ENCODE assay signal across 17 cellular contexts in genomic region chr3:61872077-61872706, GRCh38.
DNase-seq lines count a peak whose midpoint lies in the region; ATAC-seq and TF ChIP-seq lines count a peak whose summit lies in the region.
"Had no signal": no experiment of that assay in that cellular context is flagged by ENCODE, and none has a peak within 500 bp of the region (broad histone marks: within the 10 kb centered on the region; RNA-seq: fewer than 3 reads in every experiment).

No MANE protein-coding gene starts in this region.

- H3K36me3 ChIP-seq in left ventricle myocardium inferior (no peaks in the 10 kb centered on the region), upper lobe of right lung (no peaks in the 10 kb centered on the region)

- H3K27ac ChIP-seq in left ventricle myocardium inferior (replicated peaks) (peak overlapping the region; percentile 31), upper lobe of right lung (no peak overlapping the region)
- H3K27ac ChIP-seq: coronary artery had no signal

- TF ChIP-seq CTCF in left ventricle myocardium inferior (IDR thresholded peaks at IDR 0.05; ENCODE audit: borderline replicate concordance) (no peak), upper lobe of right lung (IDR thresholded peaks at IDR 0.05) (no peak)

- H3K27me3 ChIP-seq in left ventricle myocardium inferior (ENCODE audit: low read depth) (no peaks in the 10 kb centered on the region), upper lobe of right lung (no peaks in the 10 kb centered on the region)

- ATAC-seq in upper lobe of right lung (peak; percentile 33), HG02571 (IDR thresholded peaks at IDR 0.05; ENCODE audit: unreplicated experiment) (no peak)
- ATAC-seq: GM12878; natural killer cell treated with Interleukin-12 subunit alpha and Interleukin-12 subunit beta and Interleukin-15 and Interleukin-18, amount 100 ng/mL, for 72 hours; stimulated activated naive CD8-positive, alpha-beta T cell treated with anti-CD3 and anti-CD28 coated beads, Interleukin-15, Interleukin-2, amounts not matched to agents 100 U/mL and 50 U/mL, for 24 hours had no signal

- intact Hi-C loops in left ventricle myocardium inferior (cut with micrococcal nuclease), result no loop called here
- intact Hi-C loops in upper lobe of right lung (cut with DNase I), result no loop called here

- H3K4me1 ChIP-seq in left ventricle myocardium inferior (peaks cover 68% of the 10 kb centered on the region), upper lobe of right lung (peaks cover 33% of the 10 kb centered on the region)

- H3K9me3 ChIP-seq in left ventricle myocardium inferior (replicated peaks) (no peaks in the 10 kb centered on the region), upper lobe of right lung (no peaks in the 10 kb centered on the region)

- H3K4me3 ChIP-seq in left ventricle myocardium inferior (no peak overlapping the region), upper lobe of right lung (no peak overlapping the region)
- H3K4me3 ChIP-seq: coronary artery, GM12878 had no signal

- DNase-seq in NCI-H510A treated with DMSO at 0.1 percent for 48 hours (lab: John Stamatoyannopoulos, UW) (peak; percentile 5), NCI-H510A (lab: John Stamatoyannopoulos, UW) (no peak), NCI-H748 (lab: John Stamatoyannopoulos, UW; ENCODE audit: unreplicated experiment) (peak; percentile 74), left ventricle myocardium inferior (no peak), upper lobe of right lung (no peak), A172 (ENCODE audit: low spot score) (no peak)
- DNase-seq in activated naive CD4-positive, alpha-beta T cell (lab: John Stamatoyannopoulos, UW), result no peak
- DNase-seq: ACHN; CD4-positive, alpha-beta memory T cell; NCI-H1436; NCI-H82; stimulated activated CD4-positive, alpha-beta T cell treated with anti-CD3 and anti-CD28 coated beads, Interleukin-15, amount 100 ng/mL, for 24 hours; stimulated activated naive CD8-positive, alpha-beta T cell treated with anti-CD3 and anti-CD28 coated beads, Interleukin-15, Interleukin-2, amounts not matched to agents 100 U/mL and 50 U/mL, for 24 hours had no signal

Comparison
In these comparisons a context has a peak if more than half of its experiments do, and no peak if none do; other contexts are left out.
1. DNase-seq: peak in NCI-H510A treated with DMSO at 0.1 percent for 48 hours (single experiment) and NCI-H748 (single experiment); none in NCI-H510A (single experiment), left ventricle myocardium inferior (single experiment), upper lobe of right lung (single experiment), activated naive CD4-positive, alpha-beta T cell (0 of 4) and A172 (single experiment).